ENCODE assay signal across 9 cellular contexts in genomic region chr17:42999003-42999525, GRCh38. TPM values are rescaled to one million over a fixed set of nuclear protein-coding genes. Genes with fewer than 3 reads are reported as not detected.
DNase-seq lines count a peak whose midpoint lies in the region; ATAC-seq and TF ChIP-seq lines count a peak whose summit lies in the region.
"Had no signal": no experiment of that assay in that cellular context is flagged by ENCODE, and none has a peak within 500 bp of the region (broad histone marks: within the 10 kb centered on the region; RNA-seq: fewer than 3 reads in every experiment).

No MANE protein-coding gene starts in this region.

- no peaks in the 10 kb centered on the region for H3K27me3 Mint-ChIP-seq in activated T-cell treated with anti-CD3 and anti-CD28 coated beads, Interleukin-2, amount 50 U/mL, for 4 hours (ENCODE audit: low read depth)
- no peaks in the 10 kb centered on the region for H3K27me3 Mint-ChIP-seq in type B pancreatic cell

- H3K9me3 Mint-ChIP-seq in activated T-cell treated with anti-CD3 and anti-CD28 coated beads, Interleukin-2, amount 50 U/mL, for 4 hours: no peaks in the 10 kb centered on the region
- H3K9me3 Mint-ChIP-seq in type B pancreatic cell: no peaks in the 10 kb centered on the region

- peak overlapping the region; percentile 98 for H3K4me3 Mint-ChIP-seq in activated T-cell treated with anti-CD3 and anti-CD28 coated beads, Interleukin-2, amount 50 U/mL, for 4 hours
- peak overlapping the region; percentile 99 for H3K4me3 Mint-ChIP-seq in type B pancreatic cell

- peaks cover 35% of the 10 kb centered on the region for H3K4me1 ChIP-seq in body of pancreas
- peaks cover 6% of the 10 kb centered on the region in 2 donors for H3K4me1 ChIP-seq in lung (ENCODE audit: control insufficient read depth in 2 of 2, insufficient read depth in 2 of 2, low read length in 2 of 2)

- intact Hi-C loops in body of pancreas (cut with DNase I): no loop called here

- peaks cover 0 to 11% of the 10 kb centered on the region in 2 donors for H3K36me3 ChIP-seq in body of pancreas (replicated peaks in 1 of 2; ENCODE audit: insufficient read depth in 1 of 2, low read depth in 2 of 2)
- peaks cover 11 to 18% of the 10 kb centered on the region in 2 donors for H3K36me3 ChIP-seq in lung (ENCODE audit: control insufficient read depth in 2 of 2, insufficient read depth in 2 of 2, low read length in 2 of 2)

- H3K27me3 ChIP-seq in body of pancreas: no peaks in the 10 kb centered on the region
- H3K27me3 ChIP-seq in lung (ENCODE audit: control insufficient read depth, insufficient read depth): no peaks in the 10 kb centered on the region

- H3K27ac ChIP-seq in body of pancreas (peak overlapping the region; percentile 84 to 93 (median 92)), lung (ENCODE audit: low read depth in 1 of 2, low read length in 1 of 2) (peak overlapping the region; percentile 71 to 92)

- TF ChIP-seq CTCF in body of pancreas (IDR thresholded peaks at IDR 0.05) (no peak), lung (IDR thresholded peaks at IDR 0.05; ENCODE audit: control extremely low read depth, extremely low read depth) (no peak), type B pancreatic cell (conservative IDR thresholded peaks at IDR 0.05) (no peak)

- no peak for DNase-seq in activated T-cell treated with anti-CD3 and anti-CD28 coated beads, Interleukin-2, amount 50 U/mL, for 4 hours
- DNase-seq in activated T-cell treated with anti-CD3 and anti-CD28 coated beads for 4 hours (no peak), body of pancreas (no peak), lung (ENCODE audit: low spot score) (no peak), type B pancreatic cell (ENCODE audit: extremely low spot score, unreplicated experiment) (no peak)
- DNase-seq in central memory CD4-positive, alpha-beta T cell: no peak
- DNase-seq: DMS79 had no signal

- peak overlapping the region; percentile 99 for H3K27ac Mint-ChIP-seq in type B pancreatic cell

- WGBS in body of pancreas, 2 donors: 6 to 7% methylated on average over 9 to 10 of the region's 10 CpGs
- 12 to 17% methylated on average over 10 of the region's 10 CpGs for WGBS in lung, 2 donors

- H3K36me3 Mint-ChIP-seq in activated T-cell treated with anti-CD3 and anti-CD28 coated beads, Interleukin-2, amount 50 U/mL, for 4 hours (ENCODE audit: insufficient read depth): peaks cover 37% of the 10 kb centered on the region
- H3K36me3 Mint-ChIP-seq in type B pancreatic cell: peaks cover 13% of the 10 kb centered on the region

- TF ChIP-seq POLR2A in body of pancreas (IDR thresholded peaks at IDR 0.05): no peak

- H3K4me3 ChIP-seq in body of pancreas (peak overlapping the region; percentile 44 to 94), lung (peak overlapping the region; percentile 71)

- no peaks in the 10 kb centered on the region for H3K9me3 ChIP-seq in body of pancreas
- no peaks in the 10 kb centered on the region for H3K9me3 ChIP-seq in lung (ENCODE audit: control insufficient read depth in 2 of 2, insufficient read depth in 1 of 2, low read length in 1 of 2)

- H3K4me1 Mint-ChIP-seq in activated T-cell treated with anti-CD3 and anti-CD28 coated beads, Interleukin-2, amount 50 U/mL, for 4 hours (ENCODE audit: low read depth): peaks cover 21% of the 10 kb centered on the region
- peaks cover 16% of the 10 kb centered on the region for H3K4me1 Mint-ChIP-seq in type B pancreatic cell (ENCODE audit: unreplicated experiment)

- ATAC-seq in activated T-cell treated with anti-CD3 and anti-CD28 coated beads, Interleukin-2, amount 50 U/mL, for 4 hours: no peak
- ATAC-seq in body of pancreas: no peak
- ATAC-seq in lung (ENCODE audit: insufficient read depth, low FRiP score): no peak
- no peak for ATAC-seq in GM18870 (IDR thresholded peaks at IDR 0.05; ENCODE audit: unreplicated experiment)
- ATAC-seq in HG02973 (IDR thresholded peaks at IDR 0.05; ENCODE audit: unreplicated experiment): no peak

RNA-seq across cellular contexts. Expression of gene RPL27, which starts 0.8 kb away (rescaled TPM):
- 1,000 to 10,000 TPM; 1,553 to 1,718 (median 1,686) TPM for total RNA-seq in activated T-cell treated with anti-CD3 and anti-CD28 coated beads, Interleukin-2, amount 50 U/mL, for 4 hours
- 100 to 1,000 TPM; 406 to 507 TPM for total RNA-seq in body of pancreas
- total RNA-seq in lung: 100 to 1,000 TPM; 665 to 826 TPM
- polyA plus RNA-seq in lung: 1,000 to 10,000 TPM; 2,343 to 3,245 TPM
- total RNA-seq in type B pancreatic cell (ENCODE audit: low replicate concordance): 1,148 and 1,194 TPM in 2 replicates

RNA-seq across cellular contexts. Expression of gene IFI35, which starts 7.5 kb away (rescaled TPM):
- 10 to 100 TPM; 26.4 to 46.6 (median 34.1) TPM for total RNA-seq in activated T-cell treated with anti-CD3 and anti-CD28 coated beads, Interleukin-2, amount 50 U/mL, for 4 hours
- total RNA-seq in body of pancreas (10 to 100 TPM; 16.2 to 19.5 TPM), lung (10 to 100 TPM; 18.8 to 40.6 TPM), type B pancreatic cell (ENCODE audit: low replicate concordance) (6.6 and 8.8 TPM in 2 replicates)
- 10 to 100 TPM; 36.7 to 60.3 TPM for polyA plus RNA-seq in lung

RNA-seq across cellular contexts. Expression of gene RUNDC1, which starts 18.7 kb away (rescaled TPM):
- 10 to 100 TPM; 14.1 to 17.4 (median 16.7) TPM for total RNA-seq in activated T-cell treated with anti-CD3 and anti-CD28 coated beads, Interleukin-2, amount 50 U/mL, for 4 hours
- 10 to 100 TPM; 17.1 to 37.6 TPM for total RNA-seq in body of pancreas
- 10 to 100 TPM; 12.7 to 16.7 TPM for total RNA-seq in lung
- polyA plus RNA-seq in lung: 1 to 10 TPM; 8.1 to 8.7 TPM
- 18.2 and 19.7 TPM in 2 replicates for total RNA-seq in type B pancreatic cell (ENCODE audit: low replicate concordance)

RNA-seq across cellular contexts. Expression of gene PTGES3L, which starts 19.2 kb away (rescaled TPM):
- under 1 TPM; 0.24 to 0.30 (median 0.25) TPM for total RNA-seq in activated T-cell treated with anti-CD3 and anti-CD28 coated beads, Interleukin-2, amount 50 U/mL, for 4 hours
- under 1 TPM in 1 of 2 donors, not detected in 1; 0.52 TPM for total RNA-seq in body of pancreas
- total RNA-seq in lung: 1 to 10 TPM; 1.1 to 1.8 TPM
- polyA plus RNA-seq in lung: under 1 TPM; 0.43 to 0.69 TPM
- total RNA-seq in type B pancreatic cell (ENCODE audit: low replicate concordance): 1.0 and 1.5 TPM in 2 replicates

RNA-seq across cellular contexts. Expression of gene VAT1, which starts 23.1 kb away (rescaled TPM):
- 10 to 100 TPM; 11.7 to 15.9 (median 15.5) TPM for total RNA-seq in activated T-cell treated with anti-CD3 and anti-CD28 coated beads, Interleukin-2, amount 50 U/mL, for 4 hours
- total RNA-seq in body of pancreas (100 to 1,000 TPM in 1 of 2 donors, 10 to 100 TPM in 1; 83.7 to 101 TPM), lung (100 to 1,000 TPM in 1 of 2 donors, 10 to 100 TPM in 1; 62.3 to 255 TPM), type B pancreatic cell (ENCODE audit: low replicate concordance) (167 and 274 TPM in 2 replicates)
- polyA plus RNA-seq in lung: 100 to 1,000 TPM in 1 of 2 donors, 10 to 100 TPM in 1; 80.2 to 162 TPM
